8 cellular contexts compared by ENCODE assay signal in genomic region chr6:151675746-151676459, GRCh38.
A peak's percentile ranks its signal among the peaks of the same experiment; 100 is the strongest.
DNase-seq lines count a peak whose midpoint lies in the region; ATAC-seq lines count a peak whose summit lies in the region.

No MANE protein-coding gene starts in this region.

- no peaks in the 10 kb centered on the region for H3K9me3 ChIP-seq in adipocyte (ENCODE audit: control insufficient read depth, low read length)

- no peaks in the 10 kb centered on the region for H3K36me3 ChIP-seq in adipocyte (ENCODE audit: control insufficient read depth, insufficient read depth, low read length, severe bottlenecking)

- DNase-seq in ELF-1 (ENCODE audit: low read depth, low spot score) (peak; percentile 63), SK-N-DZ (ENCODE audit: low spot score) (peak; percentile 26), adipocyte (ENCODE audit: low read depth) (peak; percentile 54), iPS-NIHi7 (ENCODE audit: extremely low spot score) (peak; percentile 92), superior temporal gyrus (ENCODE audit: extremely low spot score) (no peak)
- DNase-seq in stimulated activated CD4-positive, alpha-beta T cell treated with anti-CD3 and anti-CD28 coated beads, Interleukin-4, amount 100 ng/mL, for 4 hours, result peak; percentile 24 to 41

- H3K4me3 ChIP-seq in adipocyte (ENCODE audit: low read length), result no peak overlapping the region

- ATAC-seq in GM21390 (IDR thresholded peaks at IDR 0.05; ENCODE audit: unreplicated experiment) (peak; percentile 91), HG03575 (IDR thresholded peaks at IDR 0.05; ENCODE audit: extremely low read depth, insufficient number of reproducible peaks, low FRiP score, unreplicated experiment) (peak; percentile 76)

- peaks cover 2% of the 10 kb centered on the region for H3K4me1 ChIP-seq in adipocyte (ENCODE audit: control insufficient read depth, insufficient read depth, low read length)

- no peaks in the 10 kb centered on the region for H3K27me3 ChIP-seq in adipocyte (replicated peaks; ENCODE audit: control insufficient read depth, insufficient read depth, low read length)

- H3K9ac ChIP-seq in adipocyte (ENCODE audit: low read length), result no peak overlapping the region
